ENCODE assay signal across 8 cellular contexts in the genomic region with DNA sequence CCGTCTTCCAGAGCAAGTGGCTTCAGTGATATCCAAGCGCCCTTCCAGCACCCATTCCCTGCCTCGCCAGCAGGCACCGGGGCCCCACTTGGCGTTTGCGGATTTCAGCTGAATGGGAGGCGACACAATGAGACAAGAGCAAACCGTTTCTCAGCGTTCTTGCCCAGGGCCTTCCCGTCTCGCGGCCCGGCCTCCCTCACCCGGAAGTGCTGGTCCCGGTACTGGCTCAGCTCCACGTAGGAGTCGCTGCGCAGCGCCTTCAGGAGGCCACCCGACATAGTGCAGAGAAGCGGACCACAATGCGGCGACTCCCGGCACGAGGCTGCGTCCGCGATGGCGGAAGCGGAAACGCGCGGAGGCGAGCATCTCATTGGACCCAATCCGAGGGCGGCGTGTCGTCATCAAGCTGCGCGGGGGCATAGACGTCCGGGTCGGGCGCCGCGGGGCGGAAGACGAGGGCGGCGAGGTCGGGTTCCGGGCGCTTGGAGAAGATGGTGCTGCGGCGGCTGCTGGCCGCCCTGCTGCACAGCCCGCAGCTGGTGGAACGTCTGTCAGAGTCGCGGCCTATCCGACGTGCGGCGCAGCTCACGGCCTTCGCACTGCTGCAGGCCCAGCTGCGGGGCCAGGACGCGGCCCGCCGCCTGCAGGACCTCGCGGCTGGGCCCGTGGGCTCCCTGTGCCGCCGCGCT. TPM values are rescaled to one million over a fixed set of nuclear protein-coding genes. Genes with fewer than 3 reads are reported as not detected.
DNase-seq lines count a peak whose midpoint lies in the region; TF ChIP-seq lines count a peak whose summit lies in the region.

A gene (minus strand): TSS at position 303 of the 689 bp plus-strand sequence. CDS start 25 bp downstream, at position 278.

- peak within 1 kb of the TSS; percentile 95 to 99 for H3K9ac ChIP-seq in stomach smooth muscle (ENCODE audit: low read length in 2 of 2)

- peaks cover 4% of the 10 kb centered on the region for H3K27me3 Mint-ChIP-seq in neural crest cell (ENCODE audit: low read depth)

- peaks cover 12% of the 10 kb centered on the region for H3K36me3 Mint-ChIP-seq in neural crest cell (ENCODE audit: low read depth)

- in situ Hi-C loops in HAP-1 (cut with MboI; ENCODE audit: low sequenced_read_pairs), result no loop called here

- peaks cover 38% of the 10 kb centered on the region for H3K36me3 ChIP-seq in HAP-1 (replicated peaks)
- H3K36me3 ChIP-seq in MG63, result peaks cover 63% of the 10 kb centered on the region
- H3K36me3 ChIP-seq in stomach smooth muscle (ENCODE audit: control insufficient read depth in 2 of 2, insufficient read depth in 2 of 2, low read length in 2 of 2), result peaks cover 15 to 22% of the 10 kb centered on the region in 2 donors

- H3K9me3 ChIP-seq in HAP-1 (no peaks in the 10 kb centered on the region), MG63 (no peaks in the 10 kb centered on the region), stomach smooth muscle (ENCODE audit: control insufficient read depth in 2 of 2, low read length in 2 of 2) (no peaks in the 10 kb centered on the region)

- peak within 1 kb of the TSS; percentile 98 for H3K4me3 Mint-ChIP-seq in neural crest cell

- peak within 1 kb of the TSS; percentile 98 for H3K27ac Mint-ChIP-seq in neural crest cell (ENCODE audit: unreplicated experiment)

- H3K9me3 Mint-ChIP-seq in neural crest cell, result no peaks in the 10 kb centered on the region

- DNase-seq in GDM1 (lab: John Stamatoyannopoulos, UW) (peak; percentile 98), HAP-1 (ENCODE audit: low spot score in 2 of 2) (peak; percentile 92 to 99), MG63 (peak; percentile 99), SHP77 treated with DMSO at 0.1 percent for 48 hours (lab: John Stamatoyannopoulos, UW) (peak; percentile 37), activated gamma-delta T cell (lab: John Stamatoyannopoulos, UW) (peak; percentile 99), fibroblast of villous mesenchyme (ENCODE audit: low read depth) (peak; percentile 99), neural crest cell (ENCODE audit: low read depth, low spot score) (peak; percentile 99)

- H3K4me1 Mint-ChIP-seq in neural crest cell, result peaks cover 39% of the 10 kb centered on the region

- H3K4me1 ChIP-seq in HAP-1, result peaks cover 20% of the 10 kb centered on the region
- H3K4me1 ChIP-seq in stomach smooth muscle (ENCODE audit: control insufficient read depth, insufficient read depth, low read length), result peaks cover 24% of the 10 kb centered on the region

- H3K27me3 ChIP-seq in HAP-1 (ENCODE audit: low read depth) (no peaks in the 10 kb centered on the region), MG63 (0 out of 2 replicates have a peak, but pooled peaks cover 2% of the 10 kb centered on the region), stomach smooth muscle (ENCODE audit: control insufficient read depth in 1 of 2, insufficient read depth in 2 of 2, low read length in 2 of 2) (no peaks in the 10 kb centered on the region)

- TF ChIP-seq CTCF in fibroblast of villous mesenchyme (IDR thresholded peaks at IDR 0.05; ENCODE audit: insufficient read depth, low read depth, low read length) (peak; percentile 56), neural crest cell (conservative IDR thresholded peaks at IDR 0.05) (peak; percentile 67)

- H3K27ac ChIP-seq in stomach smooth muscle (ENCODE audit: low read length), result peak within 1 kb of the TSS; percentile 95

- H3K4me3 ChIP-seq in HAP-1, result peak within 1 kb of the TSS; percentile 92
- H3K4me3 ChIP-seq in MG63, result peak within 1 kb of the TSS; percentile 99
- H3K4me3 ChIP-seq in fibroblast of villous mesenchyme (ENCODE audit: low read depth, low read length), result peak within 1 kb of the TSS; percentile 99
- H3K4me3 ChIP-seq in stomach smooth muscle (ENCODE audit: low read length in 2 of 2), result peak within 1 kb of the TSS; percentile 92 to 96

RNA-seq across cellular contexts. Expression of the gene that starts here (rescaled TPM):
- 48.1 and 66.4 TPM in 2 replicates for total RNA-seq in MG63 (2014; rRNA removed; shearing (Covaris generic); ENCODE audit: low replicate concordance)
- 41.2 and 57.9 TPM in 2 replicates for total RNA-seq in fibroblast of villous mesenchyme
- total RNA-seq in neural crest cell, result 117 and 122 TPM in 2 replicates

Comparison
In these comparisons a context has a peak if more than half of its experiments do, and no peak if none do; other contexts are left out.
1. Peak in every context shown above with its lines: DNase-seq, H3K4me3 ChIP-seq and H3K27ac ChIP-seq.
2. DNase-seq: peak in every context shown above with its lines; median percentile 99 in MG63; 99 in activated gamma-delta T cell; 99 in fibroblast of villous mesenchyme; 99 in neural crest cell; 98 in GDM1; 96 in HAP-1; 37 in SHP77 treated with DMSO at 0.1 percent for 48 hours.